In genomic region chr19:24140099-24140498, GRCh38 we compare ENCODE assay signal across 12 cellular contexts. TPM values are rescaled to one million over a fixed set of nuclear protein-coding genes. Genes with fewer than 3 reads are reported as not detected.
DNase-seq lines count a peak whose midpoint lies in the region; ATAC-seq, FAIRE-seq and TF ChIP-seq lines count a peak whose summit lies in the region.
"Had no signal": no experiment of that assay in that cellular context is flagged by ENCODE, and none has a peak within 500 bp of the region (broad histone marks: within the 10 kb centered on the region; RNA-seq: fewer than 3 reads in every experiment).

No MANE protein-coding gene starts in this region.

- no peaks in the 10 kb centered on the region for H3K27me3 Mint-ChIP-seq in stimulated activated naive CD8-positive, alpha-beta T cell treated with anti-CD3 and anti-CD28 coated beads, Interleukin-15, amount 100 ng/mL, for 72 hours
- H3K27me3 Mint-ChIP-seq: activated T-helper 17 cell treated with anti-CD3 and anti-CD28 coated beads, Interleukin-2, amount 50 U/mL, for 72 hours had no signal

- intact Hi-C loops in K562 (cut with micrococcal nuclease), result no loop called here
- intact Hi-C loops in vagina (cut with DNase I), result no loop called here

- no peak overlapping the region for H3K9ac ChIP-seq in K562 (ENCODE audit: insufficient read depth in 1 of 2, low read depth in 2 of 2, low read length in 2 of 2)

- CTCF ChIA-PET in BJ (lab: Yijun Ruan, JAX), result no interaction called here
- CTCF ChIA-PET in K562 (lab: Yijun Ruan, JAX; ENCODE audit: low intra/inter-chr PET ratio), result no interaction called here

- no peaks in the 10 kb centered on the region for H4K20me1 ChIP-seq in K562 (replicated peaks; ENCODE audit: control insufficient read depth, insufficient read depth, low read length)

- peaks cover 43 to 72% of the 10 kb centered on the region in 2 donors for H3K9me3 Mint-ChIP-seq in stimulated activated naive CD8-positive, alpha-beta T cell treated with anti-CD3 and anti-CD28 coated beads, Interleukin-15, amount 100 ng/mL, for 72 hours
- H3K9me3 Mint-ChIP-seq in activated naive CD4-positive, alpha-beta T cell treated with anti-CD3 and anti-CD28 coated beads, Interleukin-2, amount 50 U/mL, for 72 hours, result peaks cover 46 to 48% of the 10 kb centered on the region in 2 donors

- H3K27ac ChIP-seq in K562 (ENCODE audit: extremely low read depth, low read depth, low read length) (no peak overlapping the region), vagina (no peak overlapping the region)
- H3K27ac ChIP-seq: ovary, tibial artery had no signal

- H3K4me3 Mint-ChIP-seq in stimulated activated naive CD8-positive, alpha-beta T cell treated with anti-CD3 and anti-CD28 coated beads, Interleukin-15, amount 100 ng/mL, for 72 hours, result no peak overlapping the region
- H3K4me3 Mint-ChIP-seq: activated T-helper 17 cell treated with anti-CD3 and anti-CD28 coated beads, Interleukin-2, amount 50 U/mL, for 72 hours had no signal

- no peak overlapping the region for H3K27ac Mint-ChIP-seq in stimulated activated naive CD8-positive, alpha-beta T cell treated with anti-CD3 and anti-CD28 coated beads, Interleukin-15, amount 100 ng/mL, for 72 hours
- no peak overlapping the region for H3K27ac Mint-ChIP-seq in activated naive CD4-positive, alpha-beta T cell treated with anti-CD3 and anti-CD28 coated beads, Interleukin-2, amount 50 U/mL, for 72 hours
- H3K27ac Mint-ChIP-seq: activated T-helper 17 cell treated with anti-CD3 and anti-CD28 coated beads, Interleukin-2, amount 50 U/mL, for 72 hours had no signal

- no peak for TF ChIP-seq CTCF in BJ (IDR thresholded peaks at IDR 0.05; ENCODE audit: insufficient read depth, low read depth, low read length)
- TF ChIP-seq CTCF in K562 (IDR thresholded peaks at IDR 0.05 in 2 of 3, conservative IDR thresholded peaks at IDR 0.05 in 1 of 3; ENCODE audit: insufficient read depth in 2 of 3, low read depth in 1 of 3, low read length in 3 of 3), result no peak
- TF ChIP-seq CTCF in vagina (IDR thresholded peaks at IDR 0.05), result no peak

- H3K79me2 ChIP-seq in K562 (ENCODE audit: control insufficient read depth, insufficient read depth, low read length), result no peaks in the 10 kb centered on the region; the same call in 2 of the 3 replicates

- DNase-seq in BJ (ENCODE audit: low read depth) (peak; percentile 22), HT1080 (ENCODE audit: low read depth) (peak; percentile 1), K562 (ENCODE audit: extremely low read depth in 1 of 4, low spot score in 3 of 4) (peak in 2 of 4 experiments; percentile 3 to 9), left lobe of liver (ENCODE audit: low spot score) (no peak), vagina (ENCODE audit: extremely low spot score in 2 of 2) (no peak)
- no peak for DNase-seq in stimulated activated naive CD8-positive, alpha-beta T cell treated with anti-CD3 and anti-CD28 coated beads, Interleukin-15, amount 100 ng/mL, for 72 hours
- DNase-seq in activated naive CD4-positive, alpha-beta T cell treated with anti-CD3 and anti-CD28 coated beads, Interleukin-2, amount 50 U/mL, for 72 hours (ENCODE audit: low spot score in 2 of 2), result no peak
- DNase-seq: cortex of kidney, ovary, tibial artery had no signal

- no peaks in the 10 kb centered on the region for H3K4me1 ChIP-seq in K562 (replicated peaks in 1 of 2; ENCODE audit: control insufficient read depth in 2 of 2, insufficient read depth in 2 of 2, low read length in 2 of 2)
- no peaks in the 10 kb centered on the region for H3K4me1 ChIP-seq in vagina
- H3K4me1 ChIP-seq: tibial artery had no signal

- no peak overlapping the region for H3K4me2 ChIP-seq in K562 (ENCODE audit: insufficient read depth, low read length)

- H3K27me3 ChIP-seq in BJ (ENCODE audit: control insufficient read depth, insufficient read depth, low read length) (no peaks in the 10 kb centered on the region), K562 (ENCODE audit: control insufficient read depth in 2 of 2, insufficient read depth in 2 of 2, low read length in 2 of 2) (no peaks in the 10 kb centered on the region), vagina (no peaks in the 10 kb centered on the region)
- H3K27me3 ChIP-seq: ovary, tibial artery had no signal

- no peaks in the 10 kb centered on the region; the same call in 1 of the 2 replicates for H3K36me3 ChIP-seq in BJ (ENCODE audit: control insufficient read depth, insufficient read depth, low read length)
- no peaks in the 10 kb centered on the region for H3K36me3 ChIP-seq in K562 (ENCODE audit: control insufficient read depth, insufficient read depth, low read length)
- H3K36me3 ChIP-seq in vagina, result peaks cover 0 to 15% of the 10 kb centered on the region in 2 donors
- H3K36me3 ChIP-seq: ovary had no signal

- no peaks in the 10 kb centered on the region for H3K9me3 ChIP-seq in K562 (replicated peaks; ENCODE audit: control insufficient read depth, insufficient read depth, low read depth, low read length)
- H3K9me3 ChIP-seq in vagina, result peaks cover 45% of the 10 kb centered on the region

- WGBS in K562 (ENCODE audit: insufficient coverage, low coverage, missing lambda C conversion rate), result 19% methylated on average over 3 of the region's 3 CpGs

- in situ Hi-C loops in K562 (cut with MboI), result no loop called here

- no peak for ATAC-seq in K562
- peak; percentile 43 for ATAC-seq in left lobe of liver
- no peak for ATAC-seq in stimulated activated naive CD8-positive, alpha-beta T cell treated with anti-CD3 and anti-CD28 coated beads, Interleukin-15, amount 100 ng/mL, for 72 hours
- ATAC-seq in activated naive CD4-positive, alpha-beta T cell treated with anti-CD3 and anti-CD28 coated beads, Interleukin-2, amount 50 U/mL, for 72 hours, result no peak
- ATAC-seq in HG02759 (IDR thresholded peaks at IDR 0.05; ENCODE audit: unreplicated experiment), result no peak
- ATAC-seq: activated T-helper 17 cell treated with anti-CD3 and anti-CD28 coated beads, Interleukin-2, amount 50 U/mL, for 72 hours had no signal

- H2AFZ ChIP-seq in K562 (ENCODE audit: low read depth, low read length), result no peak overlapping the region

- no peak for TF ChIP-seq RAD21 in K562 (CRISPR knock-in tag; conservative IDR thresholded peaks at IDR 0.05 in 1 of 2, IDR thresholded peaks at IDR 0.05 in 1 of 2)

- POLR2A ChIA-PET in BJ (lab: Charles Lee) (no interaction called here), K562 (lab: Yijun Ruan, JAX) (no interaction called here)

- no TSS peak for BruUV-seq in K562 (replicated peaks; lab: Mats Ljungman, UMichigan)

- TF ChIP-seq POLR2A in K562 (conservative IDR thresholded peaks at IDR 0.05) (no peak), vagina (IDR thresholded peaks at IDR 0.05) (no peak)

- H3K4me1 Mint-ChIP-seq in stimulated activated naive CD8-positive, alpha-beta T cell treated with anti-CD3 and anti-CD28 coated beads, Interleukin-15, amount 100 ng/mL, for 72 hours, result no peaks in the 10 kb centered on the region
- H3K4me1 Mint-ChIP-seq: activated T-helper 17 cell treated with anti-CD3 and anti-CD28 coated beads, Interleukin-2, amount 50 U/mL, for 72 hours had no signal

- no peak for TF ChIP-seq EP300 in K562 (IDR thresholded peaks at IDR 0.05; ENCODE audit: low read length)

- peaks cover 55 to 61% of the 10 kb centered on the region in 2 donors for H3K36me3 Mint-ChIP-seq in activated naive CD4-positive, alpha-beta T cell treated with anti-CD3 and anti-CD28 coated beads, Interleukin-2, amount 50 U/mL, for 72 hours

- no peak for FAIRE-seq in K562 (lab: Jason Lieb, UNC)

- H3K9me1 ChIP-seq in K562 (ENCODE audit: control insufficient read depth, insufficient read depth, low read length), result no peaks in the 10 kb centered on the region

- H3K4me3 ChIP-seq in BJ (ENCODE audit: low read depth, low read length), result no peak overlapping the region
- no peak overlapping the region for H3K4me3 ChIP-seq in K562
- H3K4me3 ChIP-seq in vagina, result no peak overlapping the region
- H3K4me3 ChIP-seq: ovary, tibial artery had no signal

TF ChIP-seq in K562, 482 proteins besides CTCF, POLR2A, EP300 and RAD21 (continues in another document):
- no peak for TF ChIP-seq BCL6 (CRISPR knock-in tag; IDR thresholded peaks at IDR 0.05)
- peak; percentile 68; the same call in 1 of the 2 replicates for TF ChIP-seq DMBX1 (CRISPR knock-in tag; IDR thresholded peaks at IDR 0.05; ENCODE audit: borderline replicate concordance)
- TF ChIP-seq ZNF444 (CRISPR knock-in tag; IDR thresholded peaks at IDR 0.05), result no peak
- TF ChIP-seq CEBPB (tag; IDR thresholded peaks at IDR 0.05), result peak; percentile 15; the same call in 1 of the 2 replicates
- TF ChIP-seq ELF1 (tag; IDR thresholded peaks at IDR 0.05), result no peak
- peak; percentile 43; the same call in 1 of the 2 replicates for TF ChIP-seq NFIC (IDR thresholded peaks at IDR 0.05)

RNA-seq across cellular contexts. Expression of gene ZNF254, which starts 53.1 kb away (rescaled TPM):
- polyA plus RNA-seq in BJ (2011; rRNA removed) (2.9 and 3.9 TPM in 2 replicates), K562 (2011; rRNA removed) (11.2 and 14.2 TPM in 2 replicates), K562 (2014; fragmentation: Illumina TruSeq; extraction: Trizol) (14.1 and 15.3 TPM in 2 replicates), K562 (2014; fragmentation: Nextera tagmentation; extraction: Ambion mirVana) (10 to 100 TPM; 10.7 to 13.8 TPM), K562 (2014; rRNA removed) (9.0 and 10.9 TPM in 2 replicates)
- polyA minus RNA-seq in BJ (2011; rRNA and poly(A)+ RNA removed), result 5.3 and 10.2 TPM in 2 replicates
- 0.23 and 0.37 TPM in 2 replicates for total RNA-seq in HT1080 (2014; rRNA removed; shearing (Covaris generic))
- polyA plus RNA-seq in HT1080 (2015; cell fraction: cytosol; rRNA removed), result 0.28 and 0.85 TPM in 2 replicates
- polyA plus RNA-seq in HT1080 (2015; cell fraction: nucleus; rRNA removed), result 1.0 and 1.1 TPM in 2 replicates
- total RNA-seq in K562 (2011; cell fraction: chromatin; rRNA removed; ENCODE audit: low replicate concordance), result 17.9 and 39.8 TPM in 2 replicates
- 18.7 and 22.0 TPM in 2 replicates for total RNA-seq in K562 (2011; cell fraction: nucleolus; rRNA removed)
- 23.2 and 33.5 TPM in 2 replicates for total RNA-seq in K562 (2011; cell fraction: nucleoplasm; rRNA removed)
- total RNA-seq in K562 (2014; rRNA removed) (10.8 and 11.9 TPM in 2 replicates), K562 (2014; rRNA removed; fragmentation: Illumina TruSeq; extraction: Trizol) (22.1 and 24.9 TPM in 2 replicates), K562 (2015; rRNA removed; fragmentation: Illumina TruSeq; extraction: Trizol) (19.0 and 21.2 TPM in 2 replicates), K562 (2021) (14.2 and 14.5 TPM in 2 replicates), left lobe of liver (5.8 TPM), vagina (16.9 TPM)
- polyA plus RNA-seq in K562 (2011; cell fraction: cytosol; rRNA removed), result 4.7 and 7.5 TPM in 2 replicates
- 7.2 and 8.7 TPM in 2 replicates for polyA plus RNA-seq in K562 (2011; cell fraction: nucleus; rRNA removed)
- polyA plus RNA-seq in K562 (2012), result 7.3 and 8.1 TPM in 2 replicates
- polyA minus RNA-seq in K562 (2011; rRNA and poly(A)+ RNA removed), result 24.0 and 25.2 TPM in 2 replicates
- polyA minus RNA-seq in K562 (2011; cell fraction: cytosol; rRNA and poly(A)+ RNA removed), result 15.5 and 19.7 TPM in 2 replicates
- polyA minus RNA-seq in K562 (2011; cell fraction: nucleus; rRNA and poly(A)+ RNA removed), result 18.4 and 21.9 TPM in 2 replicates
- total RNA-seq in activated naive CD4-positive, alpha-beta T cell treated with anti-CD3 and anti-CD28 coated beads, Interleukin-2, amount 50 U/mL, for 72 hours, result 10 to 100 TPM; 10.7 to 14.0 TPM

Comparison
In these comparisons a context has a peak if more than half of its experiments do, and no peak if none do; other contexts are left out.
1. DNase-seq: peak in BJ (single experiment) and HT1080 (single experiment); none in left lobe of liver (single experiment), stimulated activated naive CD8-positive, alpha-beta T cell treated with anti-CD3 and anti-CD28 coated beads, Interleukin-15, amount 100 ng/mL, for 72 hours (0 of 2), activated naive CD4-positive, alpha-beta T cell treated with anti-CD3 and anti-CD28 coated beads, Interleukin-2, amount 50 U/mL, for 72 hours (0 of 2) and vagina (0 of 2).